Comparison of ENCODE assay signal across 15 cellular contexts in genomic region chr2:193581807-193582206, GRCh38.
"Had no signal": no experiment of that assay in that cellular context is flagged by ENCODE, and none has a peak within 500 bp of the region (broad histone marks: within the 10 kb centered on the region; RNA-seq: fewer than 3 reads in every experiment).

No MANE protein-coding gene starts in this region.

- H3K4me1 Mint-ChIP-seq: activated CD4-positive, alpha-beta memory T cell treated with anti-CD3 and anti-CD28 coated beads, Interleukin-2, amount 10 ng/mL, durations not matched to agents 7 days and 5 days; activated CD8-positive, alpha-beta memory T cell treated with anti-CD3 and anti-CD28 coated beads, Interleukin-2, amount 10 ng/mL, durations not matched to agents 7 days and 5 days; activated naive CD8-positive, alpha-beta T cell treated with anti-CD3 and anti-CD28 coated beads for 36 hours; naive thymus-derived CD4-positive, alpha-beta T cell had no signal

- DNase-seq: activated CD4-positive, alpha-beta memory T cell treated with anti-CD3 and anti-CD28 coated beads, Interleukin-2, amount 10 ng/mL, durations not matched to agents 7 days and 5 days; activated CD4-positive, alpha-beta T cell treated with anti-CD3 and anti-CD28 coated beads for 48 hours; activated CD4-positive, CD25-positive, alpha-beta regulatory T cell; activated CD8-positive, alpha-beta memory T cell treated with anti-CD3 and anti-CD28 coated beads, Interleukin-2, amount 10 ng/mL, durations not matched to agents 7 days and 5 days; activated naive CD8-positive, alpha-beta T cell treated with anti-CD3 and anti-CD28 coated beads for 36 hours; amygdala; dermis blood vessel endothelial cell; effector memory CD4-positive, alpha-beta T cell; esophagus squamous epithelium; mesenchymal stem cell; naive thymus-derived CD4-positive, alpha-beta T cell; ovary; psoas muscle; right cardiac atrium had no signal

- H3K4me3 Mint-ChIP-seq: activated CD4-positive, alpha-beta memory T cell treated with anti-CD3 and anti-CD28 coated beads, Interleukin-2, amount 10 ng/mL, durations not matched to agents 7 days and 5 days; activated CD8-positive, alpha-beta memory T cell treated with anti-CD3 and anti-CD28 coated beads, Interleukin-2, amount 10 ng/mL, durations not matched to agents 7 days and 5 days; activated naive CD8-positive, alpha-beta T cell treated with anti-CD3 and anti-CD28 coated beads for 36 hours; naive thymus-derived CD4-positive, alpha-beta T cell; stimulated activated naive CD8-positive, alpha-beta T cell treated with anti-CD3 and anti-CD28 coated beads, Interleukin-15, Interleukin-2, amounts not matched to agents 100 ng/mL and 50 ng/mL, for 24 hours had no signal

- H3K27me3 Mint-ChIP-seq: activated CD4-positive, alpha-beta memory T cell treated with anti-CD3 and anti-CD28 coated beads, Interleukin-2, amount 10 ng/mL, durations not matched to agents 7 days and 5 days; activated CD8-positive, alpha-beta memory T cell treated with anti-CD3 and anti-CD28 coated beads, Interleukin-2, amount 10 ng/mL, durations not matched to agents 7 days and 5 days; activated naive CD8-positive, alpha-beta T cell treated with anti-CD3 and anti-CD28 coated beads for 36 hours; stimulated activated naive CD8-positive, alpha-beta T cell treated with anti-CD3 and anti-CD28 coated beads, Interleukin-15, Interleukin-2, amounts not matched to agents 100 ng/mL and 50 ng/mL, for 24 hours had no signal

- H3K9me3 Mint-ChIP-seq: activated CD4-positive, alpha-beta memory T cell treated with anti-CD3 and anti-CD28 coated beads, Interleukin-2, amount 10 ng/mL, durations not matched to agents 7 days and 5 days; stimulated activated naive CD8-positive, alpha-beta T cell treated with anti-CD3 and anti-CD28 coated beads, Interleukin-15, Interleukin-2, amounts not matched to agents 100 ng/mL and 50 ng/mL, for 24 hours had no signal

- H3K36me3 Mint-ChIP-seq: activated CD8-positive, alpha-beta memory T cell treated with anti-CD3 and anti-CD28 coated beads, Interleukin-2, amount 10 ng/mL, durations not matched to agents 7 days and 5 days; activated naive CD8-positive, alpha-beta T cell treated with anti-CD3 and anti-CD28 coated beads for 36 hours; naive thymus-derived CD4-positive, alpha-beta T cell had no signal

- ATAC-seq: activated CD8-positive, alpha-beta memory T cell treated with anti-CD3 and anti-CD28 coated beads, Interleukin-2, amount 10 ng/mL, durations not matched to agents 7 days and 5 days; naive thymus-derived CD4-positive, alpha-beta T cell; psoas muscle; right cardiac atrium had no signal

- H3K27ac Mint-ChIP-seq: activated CD4-positive, alpha-beta memory T cell treated with anti-CD3 and anti-CD28 coated beads, Interleukin-2, amount 10 ng/mL, durations not matched to agents 7 days and 5 days; activated CD8-positive, alpha-beta memory T cell treated with anti-CD3 and anti-CD28 coated beads, Interleukin-2, amount 10 ng/mL, durations not matched to agents 7 days and 5 days; activated naive CD8-positive, alpha-beta T cell treated with anti-CD3 and anti-CD28 coated beads for 36 hours; naive thymus-derived CD4-positive, alpha-beta T cell; stimulated activated naive CD8-positive, alpha-beta T cell treated with anti-CD3 and anti-CD28 coated beads, Interleukin-15, Interleukin-2, amounts not matched to agents 100 ng/mL and 50 ng/mL, for 24 hours had no signal
